ENCODE assay signal across 17 cellular contexts in the genomic region with DNA sequence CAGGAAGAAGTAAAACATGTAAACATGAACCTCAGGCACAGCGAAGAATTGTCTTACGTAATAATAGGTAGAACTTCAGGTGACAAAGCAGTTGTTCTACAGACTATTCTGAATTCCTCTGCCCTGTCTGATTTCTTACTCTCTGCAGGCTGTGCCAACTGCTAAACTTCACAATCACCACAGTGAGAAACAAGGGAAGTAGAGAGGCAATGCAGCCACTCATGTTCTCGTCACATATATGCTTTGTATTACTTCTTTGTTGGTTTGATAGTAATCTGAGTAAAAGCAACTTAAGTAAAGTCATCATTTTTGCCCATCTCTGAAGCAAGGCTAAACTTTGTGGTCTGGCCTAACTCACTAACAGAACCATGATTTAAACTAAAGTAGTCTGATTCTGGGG. TPM values are rescaled to one million over a fixed set of nuclear protein-coding genes. Genes with fewer than 3 reads are reported as not detected.
A peak's percentile ranks its signal among the peaks of the same experiment; 100 is the strongest.
DNase-seq lines count a peak whose midpoint lies in the region; ATAC-seq, FAIRE-seq and TF ChIP-seq lines count a peak whose summit lies in the region.
"Had no signal": no experiment of that assay in that cellular context is flagged by ENCODE, and none has a peak within 500 bp of the region (broad histone marks: within the 10 kb centered on the region; RNA-seq: fewer than 3 reads in every experiment).

No MANE protein-coding gene starts in this region.

- no peak overlapping the region for H3K4me3 Mint-ChIP-seq in activated CD4-positive, alpha-beta T cell treated with anti-CD3 and anti-CD28 coated beads for 36 hours
- H3K4me3 Mint-ChIP-seq in activated CD4-positive, alpha-beta T cell treated with anti-CD3 and anti-CD28 coated beads, Interleukin-2, amount 10 ng/mL, durations not matched to agents 7 days and 5 days = no peak overlapping the region
- H3K4me3 Mint-ChIP-seq: CD14-positive monocyte; CD8-positive, alpha-beta memory T cell; GM23338 had no signal

- H3K9me3 Mint-ChIP-seq in activated CD4-positive, alpha-beta T cell treated with anti-CD3 and anti-CD28 coated beads for 36 hours (ENCODE audit: low read depth) = peaks cover 2% of the 10 kb centered on the region
- no peaks in the 10 kb centered on the region for H3K9me3 Mint-ChIP-seq in activated CD4-positive, alpha-beta T cell treated with anti-CD3 and anti-CD28 coated beads, Interleukin-2, amount 10 ng/mL, durations not matched to agents 7 days and 5 days
- H3K9me3 Mint-ChIP-seq: GM23338 had no signal

- intact Hi-C loops in activated CD4-positive, alpha-beta T cell treated with anti-CD3 and anti-CD28 coated beads for 36 hours (cut with DNase I, micrococcal nuclease) = no loop called here

- peaks cover 23% of the 10 kb centered on the region for H3K36me3 Mint-ChIP-seq in activated CD4-positive, alpha-beta T cell treated with anti-CD3 and anti-CD28 coated beads for 36 hours (ENCODE audit: low read depth)
- peaks cover 12% of the 10 kb centered on the region for H3K36me3 Mint-ChIP-seq in activated CD4-positive, alpha-beta T cell treated with anti-CD3 and anti-CD28 coated beads, Interleukin-2, amount 10 ng/mL, durations not matched to agents 7 days and 5 days (ENCODE audit: low read depth)

- H3K27ac Mint-ChIP-seq in activated CD4-positive, alpha-beta T cell treated with anti-CD3 and anti-CD28 coated beads for 36 hours = no peak overlapping the region
- no peak overlapping the region for H3K27ac Mint-ChIP-seq in activated CD4-positive, alpha-beta T cell treated with anti-CD3 and anti-CD28 coated beads, Interleukin-2, amount 10 ng/mL, durations not matched to agents 7 days and 5 days
- H3K27ac Mint-ChIP-seq: CD14-positive monocyte, GM23338 had no signal

- FAIRE-seq in GM12892 (lab: Jason Lieb, UNC) = peak; percentile 27
- FAIRE-seq: GM12891, GM18507 had no signal

- TF ChIP-seq CTCF in epithelial cell of esophagus (IDR thresholded peaks at IDR 0.05; ENCODE audit: insufficient read depth, low read depth, low read length, missing control alignments) (no peak), tibial nerve (IDR thresholded peaks at IDR 0.05) (no peak)

- H3K36me3 ChIP-seq in tibial nerve = peaks cover 0 to 27% (median 0%) of the 10 kb centered on the region in 3 donors
- H3K36me3 ChIP-seq: BLaER1 had no signal

- no peaks in the 10 kb centered on the region for H3K4me1 ChIP-seq in tibial nerve
- H3K4me1 ChIP-seq: BLaER1 had no signal

- CTCF ChIA-PET in activated CD4-positive, alpha-beta T cell treated with anti-CD3 and anti-CD28 coated beads for 36 hours (lab: Charles Lee) = interaction anchor here (0.7 kb wide), 1 partner anchor 273 kb away, joined by 3 read pairs; no protein-coding TSS in a partner anchor
- CTCF ChIA-PET in activated CD4-positive, alpha-beta T cell treated with anti-CD3 and anti-CD28 coated beads, Interleukin-2, amount 10 ng/mL, durations not matched to agents 7 days and 5 days (lab: Charles Lee) = no interaction called here

- no peaks in the 10 kb centered on the region for H3K9me3 ChIP-seq in tibial nerve
- H3K9me3 ChIP-seq: BLaER1 had no signal

- TF ChIP-seq POLR2A in GM12892 (IDR thresholded peaks at IDR 0.05; ENCODE audit: low read depth, low read length) = no peak
- no peak for TF ChIP-seq POLR2A in tibial nerve (IDR thresholded peaks at IDR 0.05)

- DNase-seq in activated CD4-positive, alpha-beta T cell treated with anti-CD3 and anti-CD28 coated beads for 36 hours = no peak
- no peak for DNase-seq in activated CD4-positive, alpha-beta T cell treated with anti-CD3 and anti-CD28 coated beads, Interleukin-2, amount 10 ng/mL, durations not matched to agents 7 days and 5 days
- DNase-seq in GM12892 (ENCODE audit: insufficient read length) = no peak
- peak; percentile 23 for DNase-seq in epithelial cell of esophagus (ENCODE audit: low read depth)
- no peak for DNase-seq in T-helper 9 cell
- DNase-seq in kidney glomerular epithelial cell (lab: John Stamatoyannopoulos, UW) = no peak
- no peak for DNase-seq in tibial nerve (ENCODE audit: low spot score in 2 of 2)
- DNase-seq: 8988T; CD8-positive, alpha-beta memory T cell; COR-L47; H7 had no signal

- no peaks in the 10 kb centered on the region for H3K27me3 Mint-ChIP-seq in activated CD4-positive, alpha-beta T cell treated with anti-CD3 and anti-CD28 coated beads for 36 hours
- H3K27me3 Mint-ChIP-seq in activated CD4-positive, alpha-beta T cell treated with anti-CD3 and anti-CD28 coated beads, Interleukin-2, amount 10 ng/mL, durations not matched to agents 7 days and 5 days = no peaks in the 10 kb centered on the region
- H3K27me3 Mint-ChIP-seq: CD8-positive, alpha-beta memory T cell had no signal

- H3K27me3 ChIP-seq in tibial nerve = no peaks in the 10 kb centered on the region
- H3K27me3 ChIP-seq: BLaER1 had no signal

- no peak overlapping the region for H3K27ac ChIP-seq in tibial nerve
- H3K27ac ChIP-seq: BLaER1 had no signal

- POLR2A ChIA-PET in activated CD4-positive, alpha-beta T cell treated with anti-CD3 and anti-CD28 coated beads for 36 hours (lab: Charles Lee) = no interaction called here
- POLR2A ChIA-PET in activated CD4-positive, alpha-beta T cell treated with anti-CD3 and anti-CD28 coated beads, Interleukin-2, amount 10 ng/mL, durations not matched to agents 7 days and 5 days (lab: Charles Lee) = no interaction called here

- H3K4me1 Mint-ChIP-seq in activated CD4-positive, alpha-beta T cell treated with anti-CD3 and anti-CD28 coated beads for 36 hours = peaks cover 21% of the 10 kb centered on the region
- no peaks in the 10 kb centered on the region for H3K4me1 Mint-ChIP-seq in activated CD4-positive, alpha-beta T cell treated with anti-CD3 and anti-CD28 coated beads, Interleukin-2, amount 10 ng/mL, durations not matched to agents 7 days and 5 days
- H3K4me1 Mint-ChIP-seq: CD14-positive monocyte, GM23338 had no signal

- 90 to 97% methylated on average over 3 of the region's 3 CpGs for whole genome bisulfite sequencing in tibial nerve, 2 donors

- H3K4me3 ChIP-seq in epithelial cell of esophagus (ENCODE audit: low read length) = no peak overlapping the region
- no peak overlapping the region for H3K4me3 ChIP-seq in tibial nerve
- H3K4me3 ChIP-seq: BLaER1, GM23338 had no signal

- TF ChIP-seq EP300 in tibial nerve (IDR thresholded peaks at IDR 0.05) = no peak

- ATAC-seq in activated CD4-positive, alpha-beta T cell treated with anti-CD3 and anti-CD28 coated beads for 36 hours = peak; percentile 19
- ATAC-seq: GM23338, HCT116 had no signal

RNA-seq across cellular contexts. Expression of gene PIGK, which starts 21.9 kb away (rescaled TPM):
- 10 to 100 TPM; 19.3 to 19.7 TPM for total RNA-seq in activated CD4-positive, alpha-beta T cell treated with anti-CD3 and anti-CD28 coated beads for 36 hours
- 10 to 100 TPM; 24.3 to 34.9 TPM for total RNA-seq in activated CD4-positive, alpha-beta T cell treated with anti-CD3 and anti-CD28 coated beads, Interleukin-2, amount 10 ng/mL, durations not matched to agents 7 days and 5 days
- 7.2 TPM for polyA plus RNA-seq in GM12892 (2012; ENCODE audit: missing spikeins)
- total RNA-seq in tibial nerve = 10 to 100 TPM; 15.3 to 27.2 (median 20.9) TPM
